ENCODE assay signal across 26 cellular contexts in the genomic region with DNA sequence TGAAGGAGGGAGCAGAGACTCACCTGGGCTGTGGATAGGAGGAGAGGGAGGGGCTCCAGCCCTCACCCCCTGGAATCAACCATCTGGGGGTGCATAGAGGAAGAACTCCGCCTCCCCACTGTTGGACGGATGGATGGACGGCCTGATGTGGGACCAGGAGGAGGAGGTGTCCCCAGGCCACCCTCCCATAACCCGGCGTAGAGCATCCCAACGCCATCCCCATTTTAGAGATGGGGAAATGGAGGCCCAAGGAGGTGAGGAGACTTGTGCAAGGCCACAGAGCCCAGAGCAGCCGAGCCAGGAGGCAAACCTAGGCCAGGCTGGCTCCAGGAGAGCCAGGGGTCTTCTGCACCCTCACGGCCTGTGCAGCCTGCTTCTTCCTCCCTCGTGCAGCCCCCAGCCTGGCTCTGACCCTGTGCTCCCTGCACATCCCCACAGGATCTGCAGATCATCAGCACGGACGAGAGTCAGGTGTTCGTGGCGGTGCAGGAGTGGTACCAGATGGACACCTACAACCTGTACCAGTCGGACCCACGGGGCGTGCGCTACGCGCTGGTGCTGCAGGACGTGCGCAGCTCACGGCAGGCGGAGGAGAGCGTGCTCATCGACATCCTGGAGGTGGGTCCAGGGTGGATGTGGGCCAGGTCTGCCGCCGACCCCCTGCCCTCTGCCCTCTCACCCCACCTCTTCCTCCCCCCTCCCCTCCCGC.
"Had no signal": no experiment of that assay in that cellular context is flagged by ENCODE, and none has a peak within 500 bp of the region (broad histone marks: within the 10 kb centered on the region; RNA-seq: fewer than 3 reads in every experiment).

No MANE protein-coding gene starts in this region.

- H3K27ac ChIP-seq: Peyer's patch had no signal

- H3K27ac Mint-ChIP-seq: activated CD8-positive, alpha-beta memory T cell treated with anti-CD3 and anti-CD28 coated beads, Interleukin-2, amount 10 ng/mL, durations not matched to agents 7 days and 5 days; activated naive CD8-positive, alpha-beta T cell treated with anti-CD3 and anti-CD28 coated beads, Interleukin-2, amount 50 U/mL, for 24 hours; activated T-cell treated with anti-CD3 and anti-CD28 coated beads, Interleukin-2, amount 50 U/mL, for 24 hours; activated T-helper 1 cell treated with anti-CD3 and anti-CD28 coated beads, Interleukin-12 subunit alpha, Interleukin-12 subunit beta, Interleukin-2, Interleukin-4 antibody, amounts not matched to agents 30 ng/mL and 10 ng/mL and 1 ng/mL, durations not matched to agents 14 hours and 24 hours and 36 hours; T-helper 1 cell treated with Interleukin-12 subunit alpha and Interleukin-12 subunit beta and Interleukin-4 antibody, amounts not matched to agents 30 μg/mL and 1 μg/mL, for 36 hours had no signal

- H3K36me3 Mint-ChIP-seq: activated CD8-positive, alpha-beta memory T cell treated with anti-CD3 and anti-CD28 coated beads, Interleukin-2, amount 10 ng/mL, durations not matched to agents 7 days and 5 days had no signal

- H3K4me3 Mint-ChIP-seq: activated CD8-positive, alpha-beta memory T cell treated with anti-CD3 and anti-CD28 coated beads, Interleukin-2, amount 10 ng/mL, durations not matched to agents 7 days and 5 days; activated naive CD8-positive, alpha-beta T cell treated with anti-CD3 and anti-CD28 coated beads, Interleukin-2, amount 50 U/mL, for 24 hours; activated T-cell treated with anti-CD3 and anti-CD28 coated beads, Interleukin-2, amount 50 U/mL, for 24 hours; activated T-helper 1 cell treated with anti-CD3 and anti-CD28 coated beads, Interleukin-12 subunit alpha, Interleukin-12 subunit beta, Interleukin-2, Interleukin-4 antibody, amounts not matched to agents 30 ng/mL and 10 ng/mL and 1 ng/mL, durations not matched to agents 14 hours and 24 hours and 36 hours; brain; T-helper 1 cell treated with Interleukin-12 subunit alpha and Interleukin-12 subunit beta and Interleukin-4 antibody, amounts not matched to agents 30 μg/mL and 1 μg/mL, for 36 hours had no signal

- DNase-seq: activated CD4-positive, alpha-beta T cell treated with anti-CD3 and anti-CD28 coated beads for 48 hours; activated CD4-positive, alpha-beta T cell treated with anti-CD3 and anti-CD28 coated beads, Interleukin-2, amount 50 U/mL, for 4 hours; activated CD8-positive, alpha-beta memory T cell treated with anti-CD3 and anti-CD28 coated beads, Interleukin-2, amount 10 ng/mL, durations not matched to agents 7 days and 5 days; activated effector memory CD4-positive, alpha-beta T cell treated with Interleukin-2 at 50 U/mL for 16 hours; activated naive CD4-positive, alpha-beta T cell treated with Interleukin-2 at 50 U/mL for 16 hours; activated naive CD8-positive, alpha-beta T cell treated with anti-CD3 and anti-CD28 coated beads, Interleukin-2, amount 50 U/mL, for 24 hours; activated T-cell treated with anti-CD3 and anti-CD28 coated beads, Interleukin-2, amount 50 U/mL, for 24 hours; amygdala; MG63; MV-4-11; NCI-H1092 treated with DMSO at 0.1 percent for 48 hours; NCI-H1417 treated with DMSO at 0.1 percent for 48 hours; NCI-H1694; NCI-H2029; NCI-H345; NCI-H510A; NCI-H526 treated with DMSO at 0.1 percent for 48 hours; NK-92 treated with Interleukin-12 subunit alpha and Interleukin-12 subunit beta, amount 100 ng/mL, for 24 hours; OCI-M1; Peyer's patch; SHP77 treated with DMSO at 0.1 percent for 48 hours had no signal

- H3K4me3 ChIP-seq: MG63, Peyer's patch had no signal

- H3K4me1 Mint-ChIP-seq: activated CD8-positive, alpha-beta memory T cell treated with anti-CD3 and anti-CD28 coated beads, Interleukin-2, amount 10 ng/mL, durations not matched to agents 7 days and 5 days; activated naive CD8-positive, alpha-beta T cell treated with anti-CD3 and anti-CD28 coated beads, Interleukin-2, amount 50 U/mL, for 24 hours had no signal

- ATAC-seq: activated CD4-positive, CD25-positive, alpha-beta regulatory T cell treated with anti-CD3 and anti-CD28 coated beads, Interleukin-2, amount 50 U/mL, for 24 hours; activated CD8-positive, alpha-beta memory T cell treated with anti-CD3 and anti-CD28 coated beads, Interleukin-2, amount 10 ng/mL, durations not matched to agents 7 days and 5 days; activated naive CD4-positive, alpha-beta T cell treated with anti-CD3 and anti-CD28 coated beads, Interleukin-2, amount 50 U/mL, for 72 hours; activated naive CD8-positive, alpha-beta T cell treated with anti-CD3 and anti-CD28 coated beads, Interleukin-2, amount 50 U/mL, for 24 hours had no signal

- H3K27me3 ChIP-seq: MG63, Peyer's patch had no signal

- H3K4me1 ChIP-seq: Peyer's patch had no signal

- H3K9me3 ChIP-seq: MG63, Peyer's patch had no signal

- H3K36me3 ChIP-seq: MG63, Peyer's patch had no signal

- H3K9me3 Mint-ChIP-seq: activated T-helper 1 cell treated with anti-CD3 and anti-CD28 coated beads, Interleukin-12 subunit alpha, Interleukin-12 subunit beta, Interleukin-2, Interleukin-4 antibody, amounts not matched to agents 30 ng/mL and 10 ng/mL and 1 ng/mL, durations not matched to agents 14 hours and 24 hours and 36 hours; T-helper 1 cell treated with Interleukin-12 subunit alpha and Interleukin-12 subunit beta and Interleukin-4 antibody, amounts not matched to agents 30 μg/mL and 1 μg/mL, for 36 hours had no signal
